22 cellular contexts compared by ENCODE assay signal in genomic region chr2:41957431-41957830, GRCh38.
"Had no signal": no experiment of that assay in that cellular context is flagged by ENCODE, and none has a peak within 500 bp of the region (broad histone marks: within the 10 kb centered on the region; RNA-seq: fewer than 3 reads in every experiment).

No MANE protein-coding gene starts in this region.

- H3K4me2 ChIP-seq: SK-N-SH had no signal

- ATAC-seq: T-cell had no signal

- H3K9ac ChIP-seq: SK-N-SH had no signal

- H3K27me3 ChIP-seq: SJSA1 had no signal

- H3K4me3 ChIP-seq: SJSA1 had no signal

- H3K27me3 Mint-ChIP-seq: IgD-negative memory B cell had no signal

- H3K4me1 ChIP-seq: SJSA1 had no signal

- H3K36me3 Mint-ChIP-seq: IgD-negative memory B cell, T-cell had no signal

- H3K27ac ChIP-seq: SJSA1 had no signal

- H3K27ac Mint-ChIP-seq: IgD-negative memory B cell, T-cell had no signal

- DNase-seq: KBM-7, NCI-H1092, NCI-H1105 treated with DMSO at 0.1 percent for 48 hours, NCI-H1417 treated with DMSO at 0.1 percent for 48 hours, NCI-H146, NCI-H1694 treated with DMSO at 0.1 percent for 48 hours, NCI-H1930, NCI-H2081, NCI-H2107, NCI-H2227 treated with DMSO at 0.1 percent for 48 hours, NCI-H524, NCI-H526 treated with DMSO at 0.1 percent for 48 hours, NCI-H774, Right ventricle myocardium superior, RPMI8226, SIG-M5, SK-N-SH, SW 1271, T-cell had no signal

- H3K9me2 ChIP-seq: SK-N-SH had no signal

- H3K4me3 Mint-ChIP-seq: IgD-negative memory B cell, T-cell had no signal

- H3K9me3 ChIP-seq: SJSA1, SK-N-SH had no signal

- FAIRE-seq: RCC 7860 had no signal

- H3K36me3 ChIP-seq: SJSA1 had no signal

- H3K9me3 Mint-ChIP-seq: T-cell had no signal
